21 cellular contexts compared by ENCODE assay signal in the genomic region with DNA sequence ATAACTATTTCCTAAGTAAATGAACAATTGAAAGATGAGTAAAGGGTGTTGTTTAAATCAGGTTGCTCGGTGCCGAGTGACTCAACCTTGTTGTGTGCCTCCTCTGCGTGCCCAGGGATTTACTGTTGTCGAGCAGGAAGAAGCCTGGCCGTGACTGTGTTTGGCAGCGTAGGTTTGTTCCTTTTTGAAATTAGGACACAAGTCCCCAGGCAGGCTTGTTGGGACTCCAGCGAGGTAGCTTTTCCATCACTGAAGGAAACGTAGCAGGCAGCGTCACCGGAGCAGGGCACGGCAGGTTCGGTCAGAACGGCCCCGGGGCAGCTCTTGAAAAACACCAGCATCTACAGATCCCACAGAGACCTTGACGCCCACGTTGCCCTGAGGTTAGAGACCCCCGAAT. TPM values are rescaled to one million over a fixed set of nuclear protein-coding genes. Genes with fewer than 3 reads are reported as not detected.
DNase-seq lines count a peak whose midpoint lies in the region; ATAC-seq and TF ChIP-seq lines count a peak whose summit lies in the region.
"Had no signal": no experiment of that assay in that cellular context is flagged by ENCODE, and none has a peak within 500 bp of the region (broad histone marks: within the 10 kb centered on the region; RNA-seq: fewer than 3 reads in every experiment).

No MANE protein-coding gene starts in this region.

- intact Hi-C loops in right cardiac atrium (cut with DNase I): no loop called here
- intact Hi-C loops in esophagus muscularis mucosa (cut with DNase I): no loop called here

- ATAC-seq in right cardiac atrium (no peak), gastroesophageal sphincter (no peak), HG03045 (IDR thresholded peaks at IDR 0.05; ENCODE audit: unreplicated experiment) (no peak)
- no peak for ATAC-seq in activated CD8-positive, alpha-beta memory T cell treated with anti-CD3 and anti-CD28 coated beads, Interleukin-2, amount 10 ng/mL, durations not matched to agents 7 days and 5 days
- ATAC-seq: activated CD4-positive, CD25-positive, alpha-beta regulatory T cell treated with anti-CD3 and anti-CD28 coated beads, Interleukin-2, amount 50 U/mL, for 24 hours; effector memory CD8-positive, alpha-beta T cell; left cardiac atrium; T-helper 17 cell had no signal

- H3K4me3 ChIP-seq in right atrium auricular region (no peak overlapping the region), right cardiac atrium (ENCODE audit: low read length) (no peak overlapping the region), esophagus muscularis mucosa (no peak overlapping the region), gastroesophageal sphincter (no peak overlapping the region)

- H3K27ac ChIP-seq in right atrium auricular region (no peak overlapping the region), right cardiac atrium (ENCODE audit: low read length) (no peak overlapping the region), esophagus muscularis mucosa (replicated peaks in 1 of 4) (no peak overlapping the region), gastroesophageal sphincter (no peak overlapping the region)

- H3K9me3 ChIP-seq in right atrium auricular region (no peaks in the 10 kb centered on the region), right cardiac atrium (ENCODE audit: control insufficient read depth, low read length) (no peaks in the 10 kb centered on the region), esophagus muscularis mucosa (peaks cover 0 to 8% (median 0%) of the 10 kb centered on the region in 4 donors), gastroesophageal sphincter (no peaks in the 10 kb centered on the region)

- H3K4me1 ChIP-seq in right atrium auricular region (no peaks in the 10 kb centered on the region), right cardiac atrium (ENCODE audit: control insufficient read depth, insufficient read depth, low read length) (no peaks in the 10 kb centered on the region), esophagus muscularis mucosa (no peaks in the 10 kb centered on the region), gastroesophageal sphincter (no peaks in the 10 kb centered on the region)

- no peak for TF ChIP-seq EP300 in esophagus muscularis mucosa (IDR thresholded peaks at IDR 0.05)
- no peak for TF ChIP-seq EP300 in gastroesophageal sphincter (IDR thresholded peaks at IDR 0.05)

- no peak overlapping the region for H3K4me3 Mint-ChIP-seq in activated CD8-positive, alpha-beta memory T cell treated with anti-CD3 and anti-CD28 coated beads, Interleukin-2, amount 10 ng/mL, durations not matched to agents 7 days and 5 days
- H3K4me3 Mint-ChIP-seq: effector memory CD8-positive, alpha-beta T cell; H9; neural crest cell; T-helper 17 cell had no signal

- CTCF ChIA-PET in activated CD8-positive, alpha-beta memory T cell treated with anti-CD3 and anti-CD28 coated beads, Interleukin-2, amount 10 ng/mL, durations not matched to agents 7 days and 5 days (lab: Charles Lee): no interaction called here

- TF ChIP-seq POLR2A in esophagus muscularis mucosa (IDR thresholded peaks at IDR 0.05; ENCODE audit: low read depth): no peak
- TF ChIP-seq POLR2A in gastroesophageal sphincter (IDR thresholded peaks at IDR 0.05): no peak

- H3K9me3 Mint-ChIP-seq in activated CD8-positive, alpha-beta memory T cell treated with anti-CD3 and anti-CD28 coated beads, Interleukin-2, amount 10 ng/mL, durations not matched to agents 7 days and 5 days (ENCODE audit: low read depth): peaks cover 2% of the 10 kb centered on the region
- H3K9me3 Mint-ChIP-seq: effector memory CD8-positive, alpha-beta T cell had no signal

- 74% methylated on average over 17 of the region's 17 CpGs for WGBS in right cardiac atrium
- WGBS in esophagus muscularis mucosa: 65% methylated on average over 16 of the region's 17 CpGs
- 75 to 80% methylated on average over 2 to 6 of the region's 17 CpGs for WGBS in gastroesophageal sphincter (ENCODE audit: low coverage in 1 of 2), 2 donors

- peaks cover 4% of the 10 kb centered on the region for H3K27me3 Mint-ChIP-seq in activated CD8-positive, alpha-beta memory T cell treated with anti-CD3 and anti-CD28 coated beads, Interleukin-2, amount 10 ng/mL, durations not matched to agents 7 days and 5 days

- H3K27me3 ChIP-seq in right atrium auricular region: no peaks in the 10 kb centered on the region
- H3K27me3 ChIP-seq in right cardiac atrium (ENCODE audit: control insufficient read depth, insufficient read depth): no peaks in the 10 kb centered on the region
- peaks cover 0 to 7% (median 0%) of the 10 kb centered on the region in 4 donors for H3K27me3 ChIP-seq in esophagus muscularis mucosa
- H3K27me3 ChIP-seq in gastroesophageal sphincter: peaks cover 7% of the 10 kb centered on the region

- H3K4me1 Mint-ChIP-seq in activated CD8-positive, alpha-beta memory T cell treated with anti-CD3 and anti-CD28 coated beads, Interleukin-2, amount 10 ng/mL, durations not matched to agents 7 days and 5 days: no peaks in the 10 kb centered on the region

- no peaks in the 10 kb centered on the region for H3K36me3 Mint-ChIP-seq in activated CD8-positive, alpha-beta memory T cell treated with anti-CD3 and anti-CD28 coated beads, Interleukin-2, amount 10 ng/mL, durations not matched to agents 7 days and 5 days

- no peak overlapping the region for H3K27ac Mint-ChIP-seq in activated CD8-positive, alpha-beta memory T cell treated with anti-CD3 and anti-CD28 coated beads, Interleukin-2, amount 10 ng/mL, durations not matched to agents 7 days and 5 days
- H3K27ac Mint-ChIP-seq: effector memory CD8-positive, alpha-beta T cell; IgD-negative memory B cell; T-helper 17 cell had no signal

- H3K36me3 ChIP-seq in right atrium auricular region (no peaks in the 10 kb centered on the region), esophagus muscularis mucosa (no peaks in the 10 kb centered on the region), gastroesophageal sphincter (no peaks in the 10 kb centered on the region)

- no peak for TF ChIP-seq CTCF in right atrium auricular region (IDR thresholded peaks at IDR 0.05)
- TF ChIP-seq CTCF in esophagus muscularis mucosa (IDR thresholded peaks at IDR 0.05): no peak
- TF ChIP-seq CTCF in gastroesophageal sphincter (IDR thresholded peaks at IDR 0.05): no peak

- DNase-seq in right atrium auricular region (ENCODE audit: low spot score) (peak; percentile 53), right cardiac atrium (no peak), esophagus muscularis mucosa (ENCODE audit: extremely low spot score) (peak; percentile 72), DMS114 treated with DMSO at 0.1 percent for 48 hours (lab: John Stamatoyannopoulos, UW; ENCODE audit: unreplicated experiment) (no peak)
- DNase-seq in activated CD8-positive, alpha-beta memory T cell treated with anti-CD3 and anti-CD28 coated beads, Interleukin-2, amount 10 ng/mL, durations not matched to agents 7 days and 5 days: peak; percentile 37
- DNase-seq in activated CD4-positive, alpha-beta T cell treated with anti-CD3 and anti-CD28 coated beads for 48 hours: no peak
- DNase-seq: activated gamma-delta T cell treated with Interleukin-2 at 50 U/mL for 16 hours; C1 segment of cervical spinal cord; effector memory CD8-positive, alpha-beta T cell; foreskin fibroblast; H9; left cardiac atrium; NCI-H1048; NCI-H2081; SHP77 treated with DMSO at 0.1 percent for 48 hours; T-helper 17 cell had no signal

RNA-seq across cellular contexts. Expression of a gene that starts 48.6 kb away (rescaled TPM):
- total RNA-seq in right atrium auricular region (10 to 100 TPM in 1 of 2 donors, 1 to 10 TPM in 1; 7.6 to 11.9 TPM), right cardiac atrium (10 to 100 TPM; 11.4 to 16.4 (median 15.0) TPM), esophagus muscularis mucosa (10 to 100 TPM in 2 of 4 donors, 1 to 10 TPM in 2; 8.7 to 27.3 (median 10.2) TPM), gastroesophageal sphincter (10 to 100 TPM; 10.6 to 32.7 (median 18.8) TPM)
- 10.6 TPM for polyA plus RNA-seq in right cardiac atrium
- total RNA-seq in activated CD8-positive, alpha-beta memory T cell treated with anti-CD3 and anti-CD28 coated beads, Interleukin-2, amount 10 ng/mL, durations not matched to agents 7 days and 5 days: 10 to 100 TPM; 22.1 to 25.6 TPM

Comparison
In these comparisons a context has a peak if more than half of its experiments do, and no peak if none do; other contexts are left out.
1. DNase-seq: peak in right atrium auricular region (single experiment), activated CD8-positive, alpha-beta memory T cell treated with anti-CD3 and anti-CD28 coated beads, Interleukin-2, amount 10 ng/mL, durations not matched to agents 7 days and 5 days (single experiment) and esophagus muscularis mucosa (single experiment); none in right cardiac atrium (0 of 3), activated CD4-positive, alpha-beta T cell treated with anti-CD3 and anti-CD28 coated beads for 48 hours (single experiment) and DMS114 treated with DMSO at 0.1 percent for 48 hours (single experiment).